In genomic region chr5:14628346-14628745, GRCh38 we compare ENCODE assay signal across 8 cellular contexts. TPM values are rescaled to one million over a fixed set of nuclear protein-coding genes. Genes with fewer than 3 reads are reported as not detected.
DNase-seq lines count a peak whose midpoint lies in the region; ATAC-seq and TF ChIP-seq lines count a peak whose summit lies in the region.

No MANE protein-coding gene starts in this region.

- H3K4me1 Mint-ChIP-seq in activated T-cell treated with anti-CD3 and anti-CD28 coated beads, Interleukin-2, amount 50 U/mL, for 4 hours (ENCODE audit: low read depth): no peaks in the 10 kb centered on the region

- no peak overlapping the region for H3K4me3 Mint-ChIP-seq in activated T-cell treated with anti-CD3 and anti-CD28 coated beads, Interleukin-2, amount 50 U/mL, for 4 hours

- H4K20me1 ChIP-seq in osteoblast (ENCODE audit: insufficient read depth, low read length): no peaks in the 10 kb centered on the region

- no peak overlapping the region for H2AFZ ChIP-seq in osteoblast (ENCODE audit: low read length)

- no peak overlapping the region for H3K27ac ChIP-seq in osteoblast (ENCODE audit: low read depth, low read length)

- no peaks in the 10 kb centered on the region for H3K9me3 ChIP-seq in osteoblast (ENCODE audit: low read depth, low read length)

- CTCF ChIA-PET in GM10248 (lab: Yijun Ruan, JAX): interaction anchor here (1.2 to 1.4 kb wide), 2 partner anchors 13 to 20 kb away, joined by 3 to 14 read pairs; no protein-coding TSS in a partner anchor

- no peak for TF ChIP-seq CTCF in GM10248 (IDR thresholded peaks at IDR 0.05; ENCODE audit: control extremely low read depth, extremely low read depth, low read depth, missing control alignments)
- no peak for TF ChIP-seq CTCF in osteoblast (IDR thresholded peaks at IDR 0.05; ENCODE audit: extremely low read depth, low read depth, low read length)

- H3K4me3 ChIP-seq in osteoblast (ENCODE audit: insufficient read depth, low read length): no peak overlapping the region

- POLR2A ChIA-PET in GM10248 (lab: Yijun Ruan, JAX): no interaction called here

- no peaks in the 10 kb centered on the region for H3K79me2 ChIP-seq in osteoblast (ENCODE audit: insufficient read depth, low read length)

- no peak overlapping the region for H3K4me2 ChIP-seq in osteoblast (ENCODE audit: insufficient read depth, low read length)

- H3K27me3 Mint-ChIP-seq in activated T-cell treated with anti-CD3 and anti-CD28 coated beads, Interleukin-2, amount 50 U/mL, for 4 hours (ENCODE audit: low read depth): no peaks in the 10 kb centered on the region

- H3K36me3 Mint-ChIP-seq in activated T-cell treated with anti-CD3 and anti-CD28 coated beads, Interleukin-2, amount 50 U/mL, for 4 hours (ENCODE audit: insufficient read depth): no peaks in the 10 kb centered on the region

- H3K27me3 ChIP-seq in osteoblast (ENCODE audit: insufficient read depth, low read length): no peaks in the 10 kb centered on the region

- no peak for ATAC-seq in activated T-cell treated with anti-CD3 and anti-CD28 coated beads, Interleukin-2, amount 50 U/mL, for 4 hours
- ATAC-seq in GM21390 (IDR thresholded peaks at IDR 0.05; ENCODE audit: unreplicated experiment): no peak

- DNase-seq in GM10248 (ENCODE audit: extremely low spot score): peak; percentile 41
- peak; percentile 34 to 71 for DNase-seq in NOMO-1 (lab: John Stamatoyannopoulos, UW; ENCODE audit: unreplicated experiment in 2 of 2)
- peak; percentile 37 for DNase-seq in activated T-cell treated with anti-CD3 and anti-CD28 coated beads, Interleukin-2, amount 50 U/mL, for 4 hours
- DNase-seq in iPS-NIHi11 (ENCODE audit: low spot score): peak; percentile 76
- peak; percentile 35 for DNase-seq in stimulated activated CD8-positive, alpha-beta memory T cell treated with anti-CD3 and anti-CD28 coated beads, Interleukin-15, amount 100 ng/mL, for 1 hour (ENCODE audit: low read depth)
- DNase-seq in osteoblast (ENCODE audit: insufficient read length, low spot score, missing footprints): no peak
- no peak for DNase-seq in NCI-H510A treated with DMSO at 0.1 percent for 48 hours (lab: John Stamatoyannopoulos, UW)

- no peaks in the 10 kb centered on the region for H3K4me1 ChIP-seq in osteoblast (ENCODE audit: insufficient read depth, low read length)

- no peaks in the 10 kb centered on the region for H3K36me3 ChIP-seq in osteoblast (ENCODE audit: insufficient read depth, low read length)

- H3K9me3 Mint-ChIP-seq in activated T-cell treated with anti-CD3 and anti-CD28 coated beads, Interleukin-2, amount 50 U/mL, for 4 hours: peaks cover 6% of the 10 kb centered on the region

RNA-seq across cellular contexts. Expression of gene OTULIN, which starts 36.2 kb away (rescaled TPM):
- 10 to 100 TPM; 46.4 to 64.8 (median 50.1) TPM for total RNA-seq in activated T-cell treated with anti-CD3 and anti-CD28 coated beads, Interleukin-2, amount 50 U/mL, for 4 hours
- 25.6 and 29.7 TPM in 2 replicates for total RNA-seq in osteoblast

RNA-seq across cellular contexts. Expression of gene OTULINL, which starts 46.8 kb away (rescaled TPM):
- 1 to 10 TPM; 4.0 to 5.6 (median 4.8) TPM for total RNA-seq in activated T-cell treated with anti-CD3 and anti-CD28 coated beads, Interleukin-2, amount 50 U/mL, for 4 hours
- under 0.01 and 0.36 TPM in 2 replicates for total RNA-seq in osteoblast

Comparison
In these comparisons a context has a peak if more than half of its experiments do, and no peak if none do; other contexts are left out.
1. DNase-seq: peak in GM10248 (single experiment), NOMO-1 (2 of 2), activated T-cell treated with anti-CD3 and anti-CD28 coated beads, Interleukin-2, amount 50 U/mL, for 4 hours (single experiment), iPS-NIHi11 (single experiment) and stimulated activated CD8-positive, alpha-beta memory T cell treated with anti-CD3 and anti-CD28 coated beads, Interleukin-15, amount 100 ng/mL, for 1 hour (single experiment); none in osteoblast (single experiment) and NCI-H510A treated with DMSO at 0.1 percent for 48 hours (single experiment).